ENCODE assay signal across 21 cellular contexts in genomic region chr12:57606399-57606798, GRCh38. TPM values are rescaled to one million over a fixed set of nuclear protein-coding genes. Genes with fewer than 3 reads are reported as not detected.
DNase-seq lines count a peak whose midpoint lies in the region; ATAC-seq and TF ChIP-seq lines count a peak whose summit lies in the region.
"Had no signal": no experiment of that assay in that cellular context is flagged by ENCODE, and none has a peak within 500 bp of the region (broad histone marks: within the 10 kb centered on the region; RNA-seq: fewer than 3 reads in every experiment).

No MANE protein-coding gene starts in this region.

- H3K27ac Mint-ChIP-seq in activated CD4-positive, alpha-beta T cell treated with anti-CD3 and anti-CD28 coated beads for 36 hours: peak overlapping the region; percentile 56
- H3K27ac Mint-ChIP-seq in immature natural killer cell: peak overlapping the region in 5 of 6 donors; percentile 0 to 56 (median 9)
- H3K27ac Mint-ChIP-seq: activated naive CD8-positive, alpha-beta T cell treated with anti-CD3 and anti-CD28 coated beads, Interleukin-2, amount 50 U/mL, for 24 hours had no signal

- TF ChIP-seq POLR2A in sigmoid colon (IDR thresholded peaks at IDR 0.05) (no peak), testis (IDR thresholded peaks at IDR 0.05) (no peak)

- CTCF ChIA-PET in activated CD4-positive, alpha-beta T cell treated with anti-CD3 and anti-CD28 coated beads for 36 hours (lab: Charles Lee): interaction anchor here (0.7 to 1.6 kb wide), 6 partner anchors 9 to 42 kb away, joined by 3 to 8 read pairs (median 4); no protein-coding TSS in a partner anchor

- TF ChIP-seq CTCF in sigmoid colon (IDR thresholded peaks at IDR 0.05): no peak
- no peak for TF ChIP-seq CTCF in testis (IDR thresholded peaks at IDR 0.05)

- H3K27me3 ChIP-seq in SJCRH30 (no peaks in the 10 kb centered on the region), sigmoid colon (no peaks in the 10 kb centered on the region), testis (no peaks in the 10 kb centered on the region)

- ATAC-seq in activated CD4-positive, alpha-beta T cell treated with anti-CD3 and anti-CD28 coated beads for 36 hours: no peak
- no peak for ATAC-seq in HG02884 (IDR thresholded peaks at IDR 0.05; ENCODE audit: unreplicated experiment)
- ATAC-seq: activated naive CD8-positive, alpha-beta T cell treated with anti-CD3 and anti-CD28 coated beads, Interleukin-2, amount 50 U/mL, for 24 hours; effector memory CD8-positive, alpha-beta T cell; GM12878; SK-N-SH treated with all-trans-retinoic acid at 6 μM for 48 hours had no signal

- intact Hi-C loops in activated CD4-positive, alpha-beta T cell treated with anti-CD3 and anti-CD28 coated beads for 36 hours (cut with DNase I, micrococcal nuclease): no loop called here
- intact Hi-C loops in sigmoid colon (cut with DNase I): loop anchor here (5.0 kb wide), 1 partner anchor 59 kb away; the partner anchor contains the start of gene DCTN2
- intact Hi-C loops in testis (cut with DNase I; ENCODE audit: low total_unique reads): no loop called here

- 64 to 74% methylated on average over 2 of the region's 2 CpGs for WGBS in sigmoid colon, 2 donors
- WGBS in testis, 2 donors: 53 to 79% methylated on average over 2 of the region's 2 CpGs

- peak overlapping the region; percentile 79 for H3K27ac ChIP-seq in SJCRH30
- peak overlapping the region; percentile 97 to 99 (median 98) for H3K27ac ChIP-seq in sigmoid colon
- H3K27ac ChIP-seq in testis: peak overlapping the region in 1 of 2 donors; percentile 96

- no peak for DNase-seq in activated CD4-positive, alpha-beta T cell treated with anti-CD3 and anti-CD28 coated beads for 36 hours
- no peak for DNase-seq in activated CD4-positive, alpha-beta T cell treated with anti-CD3 and anti-CD28 coated beads for 1 hour
- DNase-seq in SJCRH30 (peak in 1 of 2 experiments; percentile 59), immature natural killer cell (no peak), sigmoid colon (no peak), testis (no peak), HuH-7 (ENCODE audit: low spot score) (no peak)
- DNase-seq: 8988T; activated naive CD8-positive, alpha-beta T cell treated with anti-CD3 and anti-CD28 coated beads, Interleukin-2, amount 50 U/mL, for 24 hours; DMS79 treated with DMSO at 0.1 percent for 48 hours; effector memory CD8-positive, alpha-beta T cell; HCEC 1CT; KBM-7; mesenchymal stem cell; naive B cell; NCI-H1694; NCI-H526 treated with DMSO at 0.1 percent for 48 hours; T-helper 9 cell had no signal

- peaks cover 7% of the 10 kb centered on the region for H3K36me3 Mint-ChIP-seq in activated CD4-positive, alpha-beta T cell treated with anti-CD3 and anti-CD28 coated beads for 36 hours (ENCODE audit: low read depth)
- H3K36me3 Mint-ChIP-seq in immature natural killer cell: peaks cover 14 to 20% (median 18%) of the 10 kb centered on the region in 3 donors

- H3K4me3 ChIP-seq in SJCRH30 (no peak overlapping the region), sigmoid colon (no peak overlapping the region), testis (no peak overlapping the region)
- H3K4me3 ChIP-seq: GM12878 had no signal

- peaks cover 11% of the 10 kb centered on the region for H3K36me3 ChIP-seq in SJCRH30
- H3K36me3 ChIP-seq in sigmoid colon: peaks cover 0 to 32% (median 15%) of the 10 kb centered on the region in 4 donors
- no peaks in the 10 kb centered on the region for H3K36me3 ChIP-seq in testis (ENCODE audit: low read depth, missing control alignments)

- POLR2A ChIA-PET in activated CD4-positive, alpha-beta T cell treated with anti-CD3 and anti-CD28 coated beads for 36 hours (lab: Charles Lee): no interaction called here

- peaks cover 26% of the 10 kb centered on the region for H3K4me1 Mint-ChIP-seq in activated CD4-positive, alpha-beta T cell treated with anti-CD3 and anti-CD28 coated beads for 36 hours
- peaks cover 51 to 58% of the 10 kb centered on the region in 2 donors for H3K4me1 Mint-ChIP-seq in immature natural killer cell

- TF ChIP-seq EP300 in sigmoid colon (IDR thresholded peaks at IDR 0.05): no peak

- peaks cover 2% of the 10 kb centered on the region for H3K27me3 Mint-ChIP-seq in activated CD4-positive, alpha-beta T cell treated with anti-CD3 and anti-CD28 coated beads for 36 hours
- peaks cover 2 to 4% (median 3%) of the 10 kb centered on the region in 3 donors for H3K27me3 Mint-ChIP-seq in immature natural killer cell (ENCODE audit: low read depth in 3 of 3)

- no peak overlapping the region for H3K4me3 Mint-ChIP-seq in activated CD4-positive, alpha-beta T cell treated with anti-CD3 and anti-CD28 coated beads for 36 hours
- peak overlapping the region; percentile 8 to 89 (median 46) for H3K4me3 Mint-ChIP-seq in immature natural killer cell

- H3K4me1 ChIP-seq in SJCRH30 (peaks cover 32% of the 10 kb centered on the region), sigmoid colon (peaks cover 0 to 48% (median 41%) of the 10 kb centered on the region in 4 donors), testis (peaks cover 10% of the 10 kb centered on the region)

- H3K9me3 ChIP-seq in SJCRH30 (replicated peaks): no peaks in the 10 kb centered on the region
- H3K9me3 ChIP-seq in sigmoid colon: no peaks in the 10 kb centered on the region
- no peaks in the 10 kb centered on the region for H3K9me3 ChIP-seq in testis

- H3K9me3 Mint-ChIP-seq in activated CD4-positive, alpha-beta T cell treated with anti-CD3 and anti-CD28 coated beads for 36 hours (ENCODE audit: low read depth): no peaks in the 10 kb centered on the region
- H3K9me3 Mint-ChIP-seq in immature natural killer cell: no peaks in the 10 kb centered on the region
- H3K9me3 Mint-ChIP-seq: activated naive CD8-positive, alpha-beta T cell treated with anti-CD3 and anti-CD28 coated beads, Interleukin-2, amount 50 U/mL, for 24 hours; effector memory CD8-positive, alpha-beta T cell; naive B cell had no signal

RNA-seq across cellular contexts. Expression of gene DTX3, which starts 1.8 kb away (rescaled TPM):
- 10 to 100 TPM; 16.7 to 17.0 TPM for total RNA-seq in activated CD4-positive, alpha-beta T cell treated with anti-CD3 and anti-CD28 coated beads for 36 hours
- total RNA-seq in SJCRH30 (2014; rRNA removed; shearing (Covaris generic)): 157 and 192 TPM in 2 replicates
- polyA plus RNA-seq in immature natural killer cell: 10 to 100 TPM in 1 of 3 donors, 1 to 10 TPM in 2; 8.1 to 20.2 (median 9.5) TPM
- 10 to 100 TPM; 42.9 to 68.4 (median 50.7) TPM for total RNA-seq in sigmoid colon
- polyA plus RNA-seq in sigmoid colon: 10 to 100 TPM in 1 of 3 donors, 1 to 10 TPM in 2; 1.2 to 12.5 (median 8.4) TPM
- 10 to 100 TPM; 45.0 to 60.4 TPM for total RNA-seq in testis
- polyA plus RNA-seq in testis (ENCODE audit: insufficient read depth, low read depth, low replicate concordance): 37.9 TPM

RNA-seq across cellular contexts. Expression of gene ARHGEF25, which starts 4.8 kb away (rescaled TPM):
- total RNA-seq in activated CD4-positive, alpha-beta T cell treated with anti-CD3 and anti-CD28 coated beads for 36 hours: 1 to 10 TPM; 2.2 to 2.6 TPM
- total RNA-seq in SJCRH30 (2014; rRNA removed; shearing (Covaris generic)): 234 and 262 TPM in 2 replicates
- under 1 TPM in 1 of 3 donors, not detected in 2; 0.27 TPM for polyA plus RNA-seq in immature natural killer cell
- 100 to 1,000 TPM in 3 of 4 donors, 10 to 100 TPM in 1; 99.4 to 140 (median 113) TPM for total RNA-seq in sigmoid colon
- polyA plus RNA-seq in sigmoid colon: 10 to 100 TPM in 2 of 3 donors, 1 to 10 TPM in 1; 5.8 to 22.8 (median 18.2) TPM
- total RNA-seq in testis: 10 to 100 TPM; 18.0 to 26.5 TPM
- polyA plus RNA-seq in testis (ENCODE audit: insufficient read depth, low read depth, low replicate concordance): 18.7 TPM

RNA-seq across cellular contexts. Expression of gene PIP4K2C, which starts 15.4 kb away (rescaled TPM):
- 10 to 100 TPM; 12.1 to 14.9 TPM for total RNA-seq in activated CD4-positive, alpha-beta T cell treated with anti-CD3 and anti-CD28 coated beads for 36 hours
- 170 and 171 TPM in 2 replicates for total RNA-seq in SJCRH30 (2014; rRNA removed; shearing (Covaris generic))
- polyA plus RNA-seq in immature natural killer cell (10 to 100 TPM; 33.0 to 61.8 (median 54.1) TPM), sigmoid colon (10 to 100 TPM; 21.0 to 30.5 (median 28.6) TPM), testis (ENCODE audit: insufficient read depth, low read depth, low replicate concordance) (78.0 TPM)
- total RNA-seq in sigmoid colon (10 to 100 TPM; 13.3 to 22.8 (median 18.4) TPM), testis (10 to 100 TPM; 47.6 to 54.6 TPM)

RNA-seq across cellular contexts. Expression of gene B4GALNT1, which starts 26.6 kb away (rescaled TPM):
- 1 to 10 TPM; 1.4 to 1.5 TPM for total RNA-seq in activated CD4-positive, alpha-beta T cell treated with anti-CD3 and anti-CD28 coated beads for 36 hours
- 82.7 and 104 TPM in 2 replicates for total RNA-seq in SJCRH30 (2014; rRNA removed; shearing (Covaris generic))
- polyA plus RNA-seq in immature natural killer cell (not detected), sigmoid colon (1 to 10 TPM in 1 of 3 donors, not detected in 2; 2.7 TPM), testis (ENCODE audit: insufficient read depth, low read depth, low replicate concordance) (1.8 TPM)
- total RNA-seq in sigmoid colon (1 to 10 TPM in 3 of 4 donors, under 1 TPM in 1; 0.99 to 4.4 (median 3.3) TPM), testis (1 to 10 TPM; 2.3 to 3.2 TPM)

RNA-seq across cellular contexts. Expression of gene KIF5A, which starts 56.6 kb away (rescaled TPM):
- total RNA-seq in activated CD4-positive, alpha-beta T cell treated with anti-CD3 and anti-CD28 coated beads for 36 hours: 1 to 10 TPM; 1.3 to 1.4 TPM
- total RNA-seq in SJCRH30 (2014; rRNA removed; shearing (Covaris generic)): 0.41 and 0.47 TPM in 2 replicates
- polyA plus RNA-seq in immature natural killer cell (not detected), sigmoid colon (1 to 10 TPM in 1 of 3 donors, under 1 TPM in 2; under 0.01 to 3.5 (median 0.46) TPM), testis (ENCODE audit: insufficient read depth, low read depth, low replicate concordance) (8.4 TPM)
- total RNA-seq in sigmoid colon (1 to 10 TPM; 3.6 to 8.9 (median 6.9) TPM), testis (1 to 10 TPM; 6.8 to 9.1 TPM)

Comparison
In these comparisons a context has a peak if more than half of its experiments do, and no peak if none do; other contexts are left out.
1. RNA of gene ARHGEF25, which starts 4.8 kb away (total RNA-seq): 234 to 262 TPM in SJCRH30, 99.4 to 140 TPM in sigmoid colon and 18.0 to 26.5 TPM in testis; 2.2 to 2.6 TPM in activated CD4-positive, alpha-beta T cell treated with anti-CD3 and anti-CD28 coated beads for 36 hours; every median in the first group is over 4 times any median in the second.